ENCODE assay signal across 22 cellular contexts in the genomic region with DNA sequence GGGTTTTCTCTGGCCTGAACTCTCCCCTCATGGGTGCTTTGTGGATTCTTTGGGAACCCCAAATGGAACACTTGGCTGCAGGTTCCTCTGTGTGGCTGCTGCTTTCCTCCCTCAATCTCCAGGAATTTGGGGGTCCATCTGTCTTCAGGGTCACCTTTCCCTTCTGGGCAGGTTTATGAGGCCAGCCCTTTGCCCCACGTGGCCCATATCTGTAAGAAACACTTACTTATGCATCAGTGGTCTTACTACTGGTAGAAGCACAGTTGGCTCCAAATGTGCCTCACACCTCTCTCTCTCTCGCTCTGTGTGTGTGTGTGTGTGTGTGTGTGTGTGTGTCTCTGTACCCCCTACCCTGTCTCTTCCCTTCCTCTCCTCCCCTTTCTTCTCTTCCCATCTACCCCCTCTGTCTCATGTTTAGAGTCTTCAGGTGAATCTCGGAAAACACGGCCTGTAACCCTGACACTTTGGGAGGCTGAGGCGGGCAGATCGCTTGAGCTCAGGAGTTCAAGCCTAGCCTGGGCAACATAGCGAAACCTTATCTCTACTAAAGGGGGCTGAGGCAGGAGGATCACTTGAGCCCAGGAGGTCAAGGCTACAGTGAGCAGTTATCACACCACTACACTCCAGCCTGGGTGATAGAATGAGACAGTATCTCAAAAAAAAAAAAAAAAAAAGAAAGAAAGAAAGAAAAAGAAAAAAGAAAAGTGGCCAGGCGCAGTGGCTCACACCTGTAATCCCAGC. TPM values are rescaled to one million over a fixed set of nuclear protein-coding genes. Genes with fewer than 3 reads are reported as not detected.
DNase-seq lines count a peak whose midpoint lies in the region; ATAC-seq, FAIRE-seq and TF ChIP-seq lines count a peak whose summit lies in the region.
"Had no signal": no experiment of that assay in that cellular context is flagged by ENCODE, and none has a peak within 500 bp of the region (broad histone marks: within the 10 kb centered on the region; RNA-seq: fewer than 3 reads in every experiment).

No MANE protein-coding gene starts in this region.

- H3K4me1 ChIP-seq in right atrium auricular region (peaks cover 0 to 6% of the 10 kb centered on the region in 2 donors), heart right ventricle (peaks cover 0 to 6% (median 0%) of the 10 kb centered on the region in 9 donors), K562 (replicated peaks in 1 of 2; ENCODE audit: control insufficient read depth in 2 of 2, insufficient read depth in 2 of 2, low read length in 2 of 2) (peaks cover 32 to 51% of the 10 kb centered on the region in 2 experiments), neural progenitor cell (peaks cover 6% of the 10 kb centered on the region), spleen (peaks cover 0 to 27% (median 3%) of the 10 kb centered on the region in 6 donors)
- H3K4me1 ChIP-seq: A549 had no signal

- 0 out of 2 replicates have a peak, but pooled peaks cover 3% of the 10 kb centered on the region for H4K20me1 ChIP-seq in K562 (replicated peaks; ENCODE audit: control insufficient read depth, insufficient read depth, low read length)
- no peaks in the 10 kb centered on the region for H4K20me1 ChIP-seq in neural progenitor cell (ENCODE audit: low read depth)
- H4K20me1 ChIP-seq: BLaER1 had no signal

- H3K4me1 Mint-ChIP-seq in neural progenitor cell: no peaks in the 10 kb centered on the region

- H3K9me1 ChIP-seq in K562 (ENCODE audit: control insufficient read depth, insufficient read depth, low read length): no peaks in the 10 kb centered on the region

- ATAC-seq in heart right ventricle (no peak), K562 (peak; percentile 17; the same call in 2 of the 3 replicates), HG03520 (IDR thresholded peaks at IDR 0.05; ENCODE audit: unreplicated experiment) (no peak)
- ATAC-seq: A549 had no signal

- H3K36me3 Mint-ChIP-seq in neural progenitor cell: no peaks in the 10 kb centered on the region
- H3K36me3 Mint-ChIP-seq: IgD-negative memory B cell had no signal

- no peak; the same call in 1 of the 2 replicates for TF ChIP-seq EP300 in K562 (IDR thresholded peaks at IDR 0.05; ENCODE audit: low read length)

- peak overlapping the region; percentile 19 for H3K27ac Mint-ChIP-seq in neural progenitor cell
- H3K27ac Mint-ChIP-seq: CD4-positive, alpha-beta T cell had no signal

- in situ Hi-C loops in K562 (cut with MboI): loop anchor here (5.0 to 10.0 kb wide), 2 partner anchors 179 to 517 kb away; no protein-coding TSS in a partner anchor

- H3K9ac ChIP-seq in K562 (ENCODE audit: insufficient read depth in 1 of 2, low read depth in 2 of 2, low read length in 2 of 2): peak overlapping the region in 1 of 2 experiments; percentile 15; a peak in 2 of 4 replicates
- H3K9ac ChIP-seq in neural progenitor cell: no peak overlapping the region
- H3K9ac ChIP-seq: BLaER1 had no signal

- no peak overlapping the region for H3K4me3 Mint-ChIP-seq in neural progenitor cell
- H3K4me3 Mint-ChIP-seq: CD4-positive, alpha-beta T cell; IgD-negative memory B cell had no signal

- TF ChIP-seq CTCF in right atrium auricular region (IDR thresholded peaks at IDR 0.05) (no peak), heart right ventricle (IDR thresholded peaks at IDR 0.05) (no peak), K562 (IDR thresholded peaks at IDR 0.05 in 2 of 3, conservative IDR thresholded peaks at IDR 0.05 in 1 of 3; ENCODE audit: insufficient read depth in 2 of 3, low read depth in 1 of 3, low read length in 3 of 3) (no peak), neural progenitor cell (IDR thresholded peaks at IDR 0.05) (no peak), spleen (IDR thresholded peaks at IDR 0.05 in 8 of 11, conservative IDR thresholded peaks at IDR 0.05 in 3 of 11) (no peak)

- H3K4me3 ChIP-seq in right atrium auricular region (no peak overlapping the region), heart right ventricle (no peak overlapping the region), K562 (no peak overlapping the region), neural progenitor cell (no peak overlapping the region), spleen (no peak overlapping the region)
- H3K4me3 ChIP-seq: A549, BLaER1, Peyer's patch, SJCRH30 had no signal

- H2AFZ ChIP-seq in K562 (ENCODE audit: low read depth, low read length) (peak overlapping the region; percentile 82), neural progenitor cell (replicated peaks) (no peak overlapping the region)

- H3K27me3 Mint-ChIP-seq in neural progenitor cell (ENCODE audit: insufficient read depth, low read depth): peaks cover 4% of the 10 kb centered on the region
- H3K27me3 Mint-ChIP-seq: CD4-positive, alpha-beta T cell; IgD-negative memory B cell had no signal

- POLR2A ChIA-PET in K562 (lab: Yijun Ruan, JAX): interaction anchor here (0.8 to 1.3 kb wide), 2 partner anchors 28 to 64 kb away, joined by 4 read pairs; no protein-coding TSS in a partner anchor

- H3K27ac ChIP-seq in right atrium auricular region (no peak overlapping the region), heart right ventricle (no peak overlapping the region), K562 (ENCODE audit: extremely low read depth, low read depth, low read length) (no peak overlapping the region; the same call in 2 of the 3 replicates), neural progenitor cell (no peak overlapping the region), spleen (no peak overlapping the region)
- H3K27ac ChIP-seq: A549, BLaER1, Peyer's patch, SJCRH30 had no signal

- H3K9me3 ChIP-seq in right atrium auricular region (no peaks in the 10 kb centered on the region), heart right ventricle (no peaks in the 10 kb centered on the region), K562 (replicated peaks; ENCODE audit: control insufficient read depth, insufficient read depth, low read depth, low read length) (no peaks in the 10 kb centered on the region), neural progenitor cell (ENCODE audit: low read depth) (no peaks in the 10 kb centered on the region), spleen (no peaks in the 10 kb centered on the region)
- H3K9me3 ChIP-seq: A549, BLaER1, Caco-2, Peyer's patch, SJCRH30 had no signal

- intact Hi-C loops in heart right ventricle (cut with DNase I): loop anchor here in 6 of 10 donors (5.0 to 10.0 kb wide), 3 partner anchors 517 to 827 kb away; no protein-coding TSS in a partner anchor
- intact Hi-C loops in K562 (cut with micrococcal nuclease): loop anchor here (5.0 to 10.0 kb wide), 5 partner anchors 74 to 519 kb away; no protein-coding TSS in a partner anchor
- intact Hi-C loops in spleen (cut with DNase I; ENCODE audit: low total_unique reads): no loop called here

- 88 to 90% methylated on average over 8 of the region's 8 CpGs for WGBS in heart right ventricle, 2 donors
- WGBS in K562 (ENCODE audit: insufficient coverage, low coverage, missing lambda C conversion rate): 19% methylated on average over 8 of the region's 8 CpGs
- 87 to 90% (median 88%) methylated on average over 8 of the region's 8 CpGs for WGBS in spleen, 5 donors

- no peak for TF ChIP-seq RAD21 in K562 (CRISPR knock-in tag; conservative IDR thresholded peaks at IDR 0.05 in 1 of 2, IDR thresholded peaks at IDR 0.05 in 1 of 2)

- no peaks in the 10 kb centered on the region for H3K27me3 ChIP-seq in right atrium auricular region
- H3K27me3 ChIP-seq in heart right ventricle: no peaks in the 10 kb centered on the region
- no peaks in the 10 kb centered on the region for H3K27me3 ChIP-seq in K562 (ENCODE audit: control insufficient read depth in 2 of 2, insufficient read depth in 2 of 2, low read length in 2 of 2)
- no peaks in the 10 kb centered on the region for H3K27me3 ChIP-seq in neural progenitor cell
- no peaks in the 10 kb centered on the region for H3K27me3 ChIP-seq in spleen (replicated peaks in 1 of 7)
- H3K27me3 ChIP-seq: BLaER1, Peyer's patch, SJCRH30 had no signal

- peak overlapping the region; percentile 42 for H3K4me2 ChIP-seq in K562 (ENCODE audit: insufficient read depth, low read length)
- no peak overlapping the region for H3K4me2 ChIP-seq in neural progenitor cell
- H3K4me2 ChIP-seq: A549 had no signal

- no peaks in the 10 kb centered on the region for H3F3A ChIP-seq in neural progenitor cell (ENCODE audit: low read depth)

- FAIRE-seq in K562 (lab: Jason Lieb, UNC): peak; percentile 61
- FAIRE-seq: A549 had no signal

- CTCF ChIA-PET in K562 (lab: Yijun Ruan, JAX; ENCODE audit: low intra/inter-chr PET ratio): no interaction called here

- no peaks in the 10 kb centered on the region for H3K79me2 ChIP-seq in K562 (ENCODE audit: control insufficient read depth, insufficient read depth, low read length)
- H3K79me2 ChIP-seq in neural progenitor cell (ENCODE audit: low read depth): no peaks in the 10 kb centered on the region

- TF ChIP-seq POLR2A in K562 (conservative IDR thresholded peaks at IDR 0.05) (no peak), spleen (IDR thresholded peaks at IDR 0.05) (no peak)

- H3K36me3 ChIP-seq in right atrium auricular region (no peaks in the 10 kb centered on the region), heart right ventricle (no peaks in the 10 kb centered on the region), K562 (ENCODE audit: control insufficient read depth, insufficient read depth, low read length) (no peaks in the 10 kb centered on the region), neural progenitor cell (no peaks in the 10 kb centered on the region), spleen (no peaks in the 10 kb centered on the region)
- H3K36me3 ChIP-seq: BLaER1, Peyer's patch, SJCRH30 had no signal

- DNase-seq in right atrium auricular region (ENCODE audit: low spot score) (peak; percentile 21), heart right ventricle (no peak), K562 (ENCODE audit: extremely low read depth in 1 of 4, low spot score in 3 of 4) (peak in 1 of 4 experiments; percentile 72), neural progenitor cell (ENCODE audit: low spot score) (no peak), spleen (no peak), T-helper 9 cell (no peak)
- DNase-seq: Caco-2; CD4-positive, alpha-beta T cell; DMS 273 treated with DMSO at 0.1 percent for 48 hours; DMS79 treated with DMSO at 0.1 percent for 48 hours; Karpas-422; NCI-H1694; NCI-H2081; NCI-H2171; NCI-H524 treated with DMSO at 0.1 percent for 48 hours; NCI-H82; SJCRH30 had no signal

- H3K9me3 Mint-ChIP-seq in neural progenitor cell: no peaks in the 10 kb centered on the region
- H3K9me3 Mint-ChIP-seq: CD4-positive, alpha-beta T cell; IgD-negative memory B cell had no signal

- no TSS peak for BruUV-seq in K562 (replicated peaks; lab: Mats Ljungman, UMichigan)

RNA-seq across cellular contexts. Expression of a gene that starts 26.8 kb away (rescaled TPM):
- total RNA-seq in right atrium auricular region (10 to 100 TPM; 32.6 to 59.8 TPM), heart right ventricle (10 to 100 TPM; 31.0 to 55.3 (median 34.2) TPM), K562 (2014; rRNA removed) (23.3 and 28.2 TPM in 2 replicates), K562 (2014; rRNA removed; fragmentation: Illumina TruSeq; extraction: Trizol) (44.0 and 45.6 TPM in 2 replicates), K562 (2015; rRNA removed; fragmentation: Illumina TruSeq; extraction: Trizol) (35.5 and 36.3 TPM in 2 replicates), K562 (2021) (22.7 and 24.0 TPM in 2 replicates), neural progenitor cell (ENCODE audit: low replicate concordance) (71.0 and 120 TPM in 2 replicates), spleen (10 to 100 TPM; 25.4 to 49.6 (median 28.6) TPM)
- polyA plus RNA-seq in heart right ventricle (10 to 100 TPM; 22.2 to 28.7 TPM), K562 (2011; rRNA removed) (50.7 and 52.0 TPM in 2 replicates), K562 (2014; fragmentation: Illumina TruSeq; extraction: Trizol) (46.4 and 49.8 TPM in 2 replicates), K562 (2014; fragmentation: Nextera tagmentation; extraction: Ambion mirVana) (10 to 100 TPM; 30.0 to 32.5 TPM), K562 (2014; rRNA removed) (35.7 and 40.2 TPM in 2 replicates), spleen (10 to 100 TPM; 28.1 to 28.8 (median 28.4) TPM)
- 43.2 and 55.8 TPM in 2 replicates for total RNA-seq in K562 (2011; cell fraction: chromatin; rRNA removed; ENCODE audit: low replicate concordance)
- 42.0 and 45.9 TPM in 2 replicates for total RNA-seq in K562 (2011; cell fraction: nucleolus; rRNA removed)
- total RNA-seq in K562 (2011; cell fraction: nucleoplasm; rRNA removed): 49.2 and 65.0 TPM in 2 replicates
- polyA plus RNA-seq in K562 (2011; cell fraction: cytosol; rRNA removed): 25.2 and 36.2 TPM in 2 replicates
- polyA plus RNA-seq in K562 (2011; cell fraction: nucleus; rRNA removed): 20.3 and 25.9 TPM in 2 replicates
- 23.1 and 36.4 TPM in 2 replicates for polyA plus RNA-seq in K562 (2012)
- 44.5 and 49.8 TPM in 2 replicates for polyA minus RNA-seq in K562 (2011; rRNA and poly(A)+ RNA removed)
- polyA minus RNA-seq in K562 (2011; cell fraction: cytosol; rRNA and poly(A)+ RNA removed): 23.3 and 43.8 TPM in 2 replicates
- polyA minus RNA-seq in K562 (2011; cell fraction: nucleus; rRNA and poly(A)+ RNA removed): 9.3 and 15.6 TPM in 2 replicates
